In genomic region chr10:62726142-62726541, GRCh38 we compare ENCODE assay signal across 9 cellular contexts.
A peak's percentile ranks its signal among the peaks of the same experiment; 100 is the strongest.
DNase-seq lines count a peak whose midpoint lies in the region; ATAC-seq and TF ChIP-seq lines count a peak whose summit lies in the region.
"Had no signal": no experiment of that assay in that cellular context is flagged by ENCODE, and none has a peak within 500 bp of the region (broad histone marks: within the 10 kb centered on the region; RNA-seq: fewer than 3 reads in every experiment).

No MANE protein-coding gene starts in this region.

- DNase-seq in activated CD4-positive, alpha-beta T cell treated with anti-CD3 and anti-CD28 coated beads for 4 hours = peak; percentile 49 to 68
- no peak for DNase-seq in activated CD4-positive, alpha-beta T cell treated with anti-CD3 and anti-CD28 coated beads, Interleukin-2, amount 10 ng/mL, durations not matched to agents 7 days and 5 days
- peak; percentile 47 to 80 for DNase-seq in stimulated activated CD8-positive, alpha-beta memory T cell treated with anti-CD3 and anti-CD28 coated beads, Interleukin-7, amount 100 ng/mL, for 48 hours (ENCODE audit: extremely low read depth in 1 of 2, low read depth in 1 of 2)
- DNase-seq in NCI-H526 (lab: John Stamatoyannopoulos, UW) (no peak), endothelial cell (ENCODE audit: low spot score) (no peak), aorta (no peak)

- peaks cover 2% of the 10 kb centered on the region for H3K9me3 Mint-ChIP-seq in activated CD4-positive, alpha-beta T cell treated with anti-CD3 and anti-CD28 coated beads, Interleukin-2, amount 10 ng/mL, durations not matched to agents 7 days and 5 days
- H3K9me3 Mint-ChIP-seq in activated T-helper 17 cell treated with anti-CD3 and anti-CD28 coated beads, Interleukin-2, amount 50 U/mL, for 72 hours = no peaks in the 10 kb centered on the region
- no peaks in the 10 kb centered on the region for H3K9me3 Mint-ChIP-seq in endothelial cell (ENCODE audit: unreplicated experiment)

- no peaks in the 10 kb centered on the region for H3K4me1 ChIP-seq in aorta (ENCODE audit: control insufficient read depth in 1 of 2, insufficient read depth in 2 of 2, low read length in 2 of 2)

- no peak overlapping the region for H3K4me3 Mint-ChIP-seq in activated CD4-positive, alpha-beta T cell treated with anti-CD3 and anti-CD28 coated beads, Interleukin-2, amount 10 ng/mL, durations not matched to agents 7 days and 5 days
- H3K4me3 Mint-ChIP-seq in activated T-helper 17 cell treated with anti-CD3 and anti-CD28 coated beads, Interleukin-2, amount 50 U/mL, for 72 hours = peak overlapping the region; percentile 7
- no peak overlapping the region for H3K4me3 Mint-ChIP-seq in endothelial cell (ENCODE audit: unreplicated experiment)

- POLR2A ChIA-PET in activated CD4-positive, alpha-beta T cell treated with anti-CD3 and anti-CD28 coated beads, Interleukin-2, amount 10 ng/mL, durations not matched to agents 7 days and 5 days (lab: Charles Lee) = no interaction called here

- TF ChIP-seq CTCF in endothelial cell (IDR thresholded peaks at IDR 0.05; ENCODE audit: unreplicated experiment) = no peak

- H3K27ac Mint-ChIP-seq in activated CD4-positive, alpha-beta T cell treated with anti-CD3 and anti-CD28 coated beads, Interleukin-2, amount 10 ng/mL, durations not matched to agents 7 days and 5 days = no peak overlapping the region
- peak overlapping the region; percentile 5 for H3K27ac Mint-ChIP-seq in activated T-helper 17 cell treated with anti-CD3 and anti-CD28 coated beads, Interleukin-2, amount 50 U/mL, for 72 hours
- no peak overlapping the region for H3K27ac Mint-ChIP-seq in endothelial cell (ENCODE audit: unreplicated experiment)

- intact Hi-C loops in aorta (cut with DNase I) = no loop called here

- peaks cover 9% of the 10 kb centered on the region for H3K27me3 Mint-ChIP-seq in activated CD4-positive, alpha-beta T cell treated with anti-CD3 and anti-CD28 coated beads, Interleukin-2, amount 10 ng/mL, durations not matched to agents 7 days and 5 days
- H3K27me3 Mint-ChIP-seq in activated T-helper 17 cell treated with anti-CD3 and anti-CD28 coated beads, Interleukin-2, amount 50 U/mL, for 72 hours = no peaks in the 10 kb centered on the region
- peaks cover 7% of the 10 kb centered on the region for H3K27me3 Mint-ChIP-seq in endothelial cell (ENCODE audit: unreplicated experiment)

- ATAC-seq in HG03066 (IDR thresholded peaks at IDR 0.05; ENCODE audit: low read depth, unreplicated experiment) (peak; percentile 94), aorta (ENCODE audit: low FRiP score) (no peak)
- peak; percentile 93 for ATAC-seq in activated T-helper 17 cell treated with anti-CD3 and anti-CD28 coated beads, Interleukin-2, amount 50 U/mL, for 72 hours (replicated peaks)

- H3K4me3 ChIP-seq in aorta (ENCODE audit: low read length in 2 of 2) = no peak overlapping the region
- H3K4me3 ChIP-seq: dorsolateral prefrontal cortex had no signal

- no peaks in the 10 kb centered on the region for H3K36me3 Mint-ChIP-seq in activated CD4-positive, alpha-beta T cell treated with anti-CD3 and anti-CD28 coated beads, Interleukin-2, amount 10 ng/mL, durations not matched to agents 7 days and 5 days (ENCODE audit: low read depth)
- no peaks in the 10 kb centered on the region for H3K36me3 Mint-ChIP-seq in activated T-helper 17 cell treated with anti-CD3 and anti-CD28 coated beads, Interleukin-2, amount 50 U/mL, for 72 hours (ENCODE audit: low read depth)
- H3K36me3 Mint-ChIP-seq in endothelial cell (ENCODE audit: low read depth, unreplicated experiment) = no peaks in the 10 kb centered on the region

- H3K27me3 ChIP-seq in aorta (ENCODE audit: control insufficient read depth in 1 of 2, insufficient read depth in 2 of 2, low read length in 1 of 2) = no peaks in the 10 kb centered on the region
- H3K27me3 ChIP-seq: dorsolateral prefrontal cortex had no signal

- no peaks in the 10 kb centered on the region for H3K9me3 ChIP-seq in aorta (ENCODE audit: control insufficient read depth, low read length)

- H3K36me3 ChIP-seq in aorta (ENCODE audit: control insufficient read depth in 1 of 2, insufficient read depth in 2 of 2, low read length in 1 of 2) = no peaks in the 10 kb centered on the region

- peaks cover 25% of the 10 kb centered on the region for H3K4me1 Mint-ChIP-seq in activated CD4-positive, alpha-beta T cell treated with anti-CD3 and anti-CD28 coated beads, Interleukin-2, amount 10 ng/mL, durations not matched to agents 7 days and 5 days
- peaks cover 40% of the 10 kb centered on the region for H3K4me1 Mint-ChIP-seq in activated T-helper 17 cell treated with anti-CD3 and anti-CD28 coated beads, Interleukin-2, amount 50 U/mL, for 72 hours
- H3K4me1 Mint-ChIP-seq in endothelial cell (ENCODE audit: unreplicated experiment) = peaks cover 13% of the 10 kb centered on the region

- H3K27ac ChIP-seq in aorta (ENCODE audit: low read depth in 1 of 2, low read length in 2 of 2) = no peak overlapping the region
- H3K27ac ChIP-seq: dorsolateral prefrontal cortex had no signal

- CTCF ChIA-PET in activated CD4-positive, alpha-beta T cell treated with anti-CD3 and anti-CD28 coated beads, Interleukin-2, amount 10 ng/mL, durations not matched to agents 7 days and 5 days (lab: Charles Lee) = interaction anchor here (0.9 to 1.0 kb wide), 2 partner anchors 91 to 103 kb away, joined by 3 read pairs; no protein-coding TSS in a partner anchor

- 76 to 81% methylated on average over 5 of the region's 5 CpGs for WGBS in aorta, 2 donors

Comparison
In these comparisons a context has a peak if more than half of its experiments do, and no peak if none do; other contexts are left out.
1. DNase-seq: peak in activated CD4-positive, alpha-beta T cell treated with anti-CD3 and anti-CD28 coated beads for 4 hours (2 of 2) and stimulated activated CD8-positive, alpha-beta memory T cell treated with anti-CD3 and anti-CD28 coated beads, Interleukin-7, amount 100 ng/mL, for 48 hours (2 of 2); none in activated CD4-positive, alpha-beta T cell treated with anti-CD3 and anti-CD28 coated beads, Interleukin-2, amount 10 ng/mL, durations not matched to agents 7 days and 5 days (single experiment), NCI-H526 (0 of 2), endothelial cell (single experiment) and aorta (0 of 2).